Comparison of ENCODE assay signal across 8 cellular contexts in the genomic region with DNA sequence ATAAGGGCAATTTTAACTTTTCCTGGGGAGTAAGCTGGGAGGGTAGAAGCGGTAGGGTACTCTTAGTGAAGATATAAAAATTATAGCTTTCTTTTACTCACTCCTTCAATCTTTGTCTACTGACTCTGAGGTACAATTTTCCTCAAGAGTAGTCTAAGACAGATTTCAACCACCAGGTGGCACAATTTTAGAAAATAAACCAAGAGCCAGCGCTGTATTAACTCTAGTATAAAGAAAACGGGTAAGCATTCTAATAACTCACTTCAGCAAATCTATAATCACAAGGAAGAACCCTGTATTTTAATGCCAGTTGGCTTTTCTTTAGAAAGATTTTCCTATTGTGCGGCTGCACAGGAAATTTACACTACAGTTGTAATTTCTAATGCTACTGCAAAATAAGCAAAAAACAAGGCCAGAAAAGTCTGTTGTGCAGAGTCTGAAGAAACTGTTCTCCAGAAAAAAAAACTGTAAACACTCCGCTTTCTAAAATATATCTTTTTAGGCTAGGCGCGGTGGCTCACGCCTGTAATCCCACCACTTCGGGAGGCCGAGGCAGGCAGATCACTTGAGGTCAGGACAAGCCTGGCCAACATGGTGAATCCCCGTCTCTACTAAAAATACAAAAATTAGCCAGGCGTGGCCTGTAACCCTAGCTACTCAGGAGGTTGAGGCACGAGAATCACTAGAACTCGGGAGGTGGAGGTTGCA. TPM values are rescaled to one million over a fixed set of nuclear protein-coding genes. Genes with fewer than 3 reads are reported as not detected.
DNase-seq lines count a peak whose midpoint lies in the region; ATAC-seq lines count a peak whose summit lies in the region.

No MANE protein-coding gene starts in this region.

- H3K4me1 Mint-ChIP-seq in IgD-negative memory B cell = peaks cover 16 to 32% (median 26%) of the 10 kb centered on the region in 3 donors

- DNase-seq in NCI-H2081 (lab: John Stamatoyannopoulos, UW) = peak; percentile 19 to 44
- DNase-seq in NCI-H2081 treated with DMSO at 0.1 percent for 48 hours (lab: John Stamatoyannopoulos, UW) = no peak
- peak in 1 of 2 experiments; percentile 53 for DNase-seq in SJCRH30
- peak; percentile 79 for DNase-seq in dedifferentiated amniotic fluid mesenchymal stem cell (ENCODE audit: extremely low spot score)

- H3K4me3 ChIP-seq in SJCRH30 (peak overlapping the region; percentile 2; the same call in 1 of the 2 replicates), mucosa of rectum (ENCODE audit: low read length in 2 of 2) (peak overlapping the region; percentile 48 to 66)

- H3K9me3 ChIP-seq in SJCRH30 (replicated peaks) = no peaks in the 10 kb centered on the region
- no peaks in the 10 kb centered on the region for H3K9me3 ChIP-seq in mucosa of rectum (ENCODE audit: control insufficient read depth in 2 of 2, low read length in 2 of 2)

- H3K36me3 ChIP-seq in SJCRH30 (no peaks in the 10 kb centered on the region), mucosa of rectum (ENCODE audit: control insufficient read depth in 2 of 2, insufficient read depth in 2 of 2, low read length in 2 of 2) (no peaks in the 10 kb centered on the region)

- peaks cover 3% of the 10 kb centered on the region; the same call in 1 of the 2 replicates for H3K4me1 ChIP-seq in SJCRH30
- H3K4me1 ChIP-seq in mucosa of rectum (ENCODE audit: control insufficient read depth in 2 of 2, insufficient read depth in 2 of 2, low read length in 2 of 2) = peaks cover 17 to 22% of the 10 kb centered on the region in 2 donors

- no peaks in the 10 kb centered on the region for H3K36me3 Mint-ChIP-seq in IgD-negative memory B cell

- H3K27ac Mint-ChIP-seq in IgD-negative memory B cell = peak overlapping the region; percentile 92 to 100 (median 99)

- no peaks in the 10 kb centered on the region for H3K27me3 Mint-ChIP-seq in IgD-negative memory B cell

- peak overlapping the region; percentile 74 to 96 (median 88) for H3K4me3 Mint-ChIP-seq in IgD-negative memory B cell

- no peak overlapping the region for H3K27ac ChIP-seq in SJCRH30
- H3K27ac ChIP-seq in mucosa of rectum (ENCODE audit: low read depth in 2 of 2, low read length in 2 of 2) = peak overlapping the region; percentile 48 to 58

- ATAC-seq in GM18511 (IDR thresholded peaks at IDR 0.05; ENCODE audit: unreplicated experiment) (no peak), GM21367 (IDR thresholded peaks at IDR 0.05; ENCODE audit: unreplicated experiment) (no peak)

- peak overlapping the region in 1 of 2 donors; percentile 49 for H3K9ac ChIP-seq in mucosa of rectum (ENCODE audit: low read depth in 1 of 2, low read length in 2 of 2)

- H3K27me3 ChIP-seq in SJCRH30 (no peaks in the 10 kb centered on the region), mucosa of rectum (ENCODE audit: control insufficient read depth in 2 of 2, insufficient read depth in 2 of 2, low read length in 2 of 2) (no peaks in the 10 kb centered on the region)

- H3K9me3 Mint-ChIP-seq in IgD-negative memory B cell = no peaks in the 10 kb centered on the region

RNA-seq across cellular contexts. Expression of a gene that starts 1.9 kb away (rescaled TPM):
- 89.9 TPM for polyA plus RNA-seq in IgD-negative memory B cell
- total RNA-seq in SJCRH30 (2014; rRNA removed; shearing (Covaris generic)) = 79.0 and 85.1 TPM in 2 replicates

RNA-seq across cellular contexts. Expression of a gene that starts 2.2 kb away (rescaled TPM):
- 7.8 TPM for polyA plus RNA-seq in IgD-negative memory B cell
- total RNA-seq in SJCRH30 (2014; rRNA removed; shearing (Covaris generic)) = 77.4 and 88.0 TPM in 2 replicates

RNA-seq across cellular contexts. Expression of a gene that starts 30.8 kb away (rescaled TPM):
- polyA plus RNA-seq in IgD-negative memory B cell = 19.5 TPM
- 24.2 and 24.3 TPM in 2 replicates for total RNA-seq in SJCRH30 (2014; rRNA removed; shearing (Covaris generic))
